9 cellular contexts compared by ENCODE assay signal in the genomic region with DNA sequence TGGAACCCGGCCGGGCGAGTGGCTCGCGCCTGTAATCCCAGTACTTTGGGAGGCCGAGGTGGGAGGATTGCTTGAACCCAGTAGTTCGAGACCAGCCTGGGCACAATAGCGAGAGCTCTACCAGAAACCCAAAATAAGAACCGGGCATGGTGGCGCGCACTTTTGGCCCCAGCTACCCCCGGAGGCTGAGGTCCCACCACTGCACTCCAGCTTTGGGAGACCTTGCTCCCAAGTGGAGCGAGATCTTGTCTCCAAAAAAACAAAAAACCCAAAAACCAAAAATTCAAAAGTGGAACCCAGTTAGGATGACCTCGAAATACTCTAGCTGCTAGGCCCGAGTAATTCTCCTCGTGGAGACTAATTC. TPM values are rescaled to one million over a fixed set of nuclear protein-coding genes. Genes with fewer than 3 reads are reported as not detected.
DNase-seq lines count a peak whose midpoint lies in the region; ATAC-seq, FAIRE-seq and TF ChIP-seq lines count a peak whose summit lies in the region.
"Had no signal": no experiment of that assay in that cellular context is flagged by ENCODE, and none has a peak within 500 bp of the region (broad histone marks: within the 10 kb centered on the region; RNA-seq: fewer than 3 reads in every experiment).

No MANE protein-coding gene starts in this region.

- H3K27ac ChIP-seq in layer of hippocampus (ENCODE audit: low read depth, low read length), result peak overlapping the region; percentile 99
- H3K27ac ChIP-seq in testis, result peak overlapping the region; percentile 97 to 100

- H3K36me3 ChIP-seq in testis (ENCODE audit: low read depth, missing control alignments), result no peaks in the 10 kb centered on the region

- TF ChIP-seq CTCF in testis (IDR thresholded peaks at IDR 0.05), result no peak

- no peak for FAIRE-seq in RCC 7860 (lab: Jason Lieb, UNC)

- TF ChIP-seq POLR2A in testis (IDR thresholded peaks at IDR 0.05), result no peak

- WGBS in testis, 2 donors, result 19 to 25% methylated on average over 9 to 16 of the region's 16 CpGs

- peaks cover 17% of the 10 kb centered on the region for H3K4me1 ChIP-seq in testis

- DNase-seq in activated CD4-positive, alpha-beta T cell treated with anti-CD3 and anti-CD28 coated beads, Interleukin-2, amount 10 ng/mL, durations not matched to agents 24 days and 14 days, result no peak
- no peak for DNase-seq in activated CD4-positive, alpha-beta T cell treated with anti-CD3 and anti-CD28 coated beads, Interleukin-2, amount 50 U/mL, for 48 hours
- DNase-seq in activated naive CD8-positive, alpha-beta T cell treated with anti-CD3 and anti-CD28 coated beads, Interleukin-2, amount 50 U/mL, for 24 hours, result no peak
- no peak for DNase-seq in testis
- no peak for DNase-seq in RCC 7860 (ENCODE audit: low spot score)
- no peak for DNase-seq in ureter (ENCODE audit: low spot score)
- DNase-seq in hypothalamus (lab: John Stamatoyannopoulos, UW), result no peak

- H3K27me3 Mint-ChIP-seq in activated CD4-positive, alpha-beta T cell treated with anti-CD3 and anti-CD28 coated beads, Interleukin-2, amount 10 ng/mL, durations not matched to agents 24 days and 14 days, result no peaks in the 10 kb centered on the region
- H3K27me3 Mint-ChIP-seq in activated naive CD8-positive, alpha-beta T cell treated with anti-CD3 and anti-CD28 coated beads, Interleukin-2, amount 50 U/mL, for 24 hours, result no peaks in the 10 kb centered on the region

- H3K9me3 Mint-ChIP-seq in activated CD4-positive, alpha-beta T cell treated with anti-CD3 and anti-CD28 coated beads, Interleukin-2, amount 10 ng/mL, durations not matched to agents 24 days and 14 days, result no peaks in the 10 kb centered on the region
- H3K9me3 Mint-ChIP-seq in activated naive CD8-positive, alpha-beta T cell treated with anti-CD3 and anti-CD28 coated beads, Interleukin-2, amount 50 U/mL, for 24 hours, result no peaks in the 10 kb centered on the region

- peaks cover 38% of the 10 kb centered on the region for H3K4me1 Mint-ChIP-seq in activated CD4-positive, alpha-beta T cell treated with anti-CD3 and anti-CD28 coated beads, Interleukin-2, amount 10 ng/mL, durations not matched to agents 24 days and 14 days
- peaks cover 31% of the 10 kb centered on the region for H3K4me1 Mint-ChIP-seq in activated naive CD8-positive, alpha-beta T cell treated with anti-CD3 and anti-CD28 coated beads, Interleukin-2, amount 50 U/mL, for 24 hours

- H3K9me3 ChIP-seq in testis, result no peaks in the 10 kb centered on the region

- H3K27me3 ChIP-seq in layer of hippocampus (ENCODE audit: control insufficient read depth, insufficient read depth, low read length) (no peaks in the 10 kb centered on the region), testis (no peaks in the 10 kb centered on the region)

- H3K4me3 ChIP-seq in testis, result peak overlapping the region; percentile 82 to 96

- intact Hi-C loops in activated CD4-positive, alpha-beta T cell treated with anti-CD3 and anti-CD28 coated beads, Interleukin-2, amount 10 ng/mL, durations not matched to agents 24 days and 14 days (cut with micrococcal nuclease), result loop anchor here (2.0 kb wide), 1 partner anchor 56 kb away; the partner anchor contains the start of gene ARG2
- intact Hi-C loops in testis (cut with DNase I; ENCODE audit: low total_unique reads), result no loop called here

- peaks cover 28% of the 10 kb centered on the region for H3K36me3 Mint-ChIP-seq in activated CD4-positive, alpha-beta T cell treated with anti-CD3 and anti-CD28 coated beads, Interleukin-2, amount 10 ng/mL, durations not matched to agents 24 days and 14 days (ENCODE audit: low read depth)
- H3K36me3 Mint-ChIP-seq in activated naive CD8-positive, alpha-beta T cell treated with anti-CD3 and anti-CD28 coated beads, Interleukin-2, amount 50 U/mL, for 24 hours (ENCODE audit: low read depth), result peaks cover 22% of the 10 kb centered on the region

- no peak for ATAC-seq in activated naive CD8-positive, alpha-beta T cell treated with anti-CD3 and anti-CD28 coated beads, Interleukin-2, amount 50 U/mL, for 24 hours

- peak overlapping the region; percentile 90 for H3K27ac Mint-ChIP-seq in activated CD4-positive, alpha-beta T cell treated with anti-CD3 and anti-CD28 coated beads, Interleukin-2, amount 10 ng/mL, durations not matched to agents 24 days and 14 days
- H3K27ac Mint-ChIP-seq in activated naive CD8-positive, alpha-beta T cell treated with anti-CD3 and anti-CD28 coated beads, Interleukin-2, amount 50 U/mL, for 24 hours, result peak overlapping the region; percentile 75

- H3K4me3 Mint-ChIP-seq in activated CD4-positive, alpha-beta T cell treated with anti-CD3 and anti-CD28 coated beads, Interleukin-2, amount 10 ng/mL, durations not matched to agents 24 days and 14 days, result peak overlapping the region; percentile 90
- H3K4me3 Mint-ChIP-seq in activated naive CD8-positive, alpha-beta T cell treated with anti-CD3 and anti-CD28 coated beads, Interleukin-2, amount 50 U/mL, for 24 hours, result peak overlapping the region; percentile 91

RNA-seq across cellular contexts. Expression of gene VTI1B, which starts 0.8 kb away (rescaled TPM):
- 75.3 and 78.5 TPM in 2 replicates for total RNA-seq in activated CD4-positive, alpha-beta T cell treated with anti-CD3 and anti-CD28 coated beads, Interleukin-2, amount 10 ng/mL, durations not matched to agents 24 days and 14 days
- total RNA-seq in testis, result 10 to 100 TPM; 65.0 to 72.7 TPM
- 143 TPM for polyA plus RNA-seq in testis (ENCODE audit: insufficient read depth, low read depth, low replicate concordance)
- total RNA-seq in ureter, result 108 TPM

RNA-seq across cellular contexts. Expression of gene RDH11, which starts 20.4 kb away (rescaled TPM):
- 66.2 and 67.7 TPM in 2 replicates for total RNA-seq in activated CD4-positive, alpha-beta T cell treated with anti-CD3 and anti-CD28 coated beads, Interleukin-2, amount 10 ng/mL, durations not matched to agents 24 days and 14 days
- total RNA-seq in testis, result 10 to 100 TPM; 82.4 to 87.5 TPM
- 63.2 TPM for polyA plus RNA-seq in testis (ENCODE audit: insufficient read depth, low read depth, low replicate concordance)
- total RNA-seq in ureter, result 62.1 TPM

RNA-seq across cellular contexts. Expression of gene RDH12, which starts 26.5 kb away (rescaled TPM):
- total RNA-seq in activated CD4-positive, alpha-beta T cell treated with anti-CD3 and anti-CD28 coated beads, Interleukin-2, amount 10 ng/mL, durations not matched to agents 24 days and 14 days, result not detected in 2 replicates
- total RNA-seq in testis (under 1 TPM; 0.37 to 0.63 TPM), ureter (0.21 TPM)
- polyA plus RNA-seq in testis (ENCODE audit: insufficient read depth, low read depth, low replicate concordance), result 0.40 TPM
- total RNA-seq: myocyte had no signal

RNA-seq across cellular contexts. Expression of gene ARG2, which starts 55.5 kb away (rescaled TPM):
- total RNA-seq in activated CD4-positive, alpha-beta T cell treated with anti-CD3 and anti-CD28 coated beads, Interleukin-2, amount 10 ng/mL, durations not matched to agents 24 days and 14 days, result 4.7 and 5.0 TPM in 2 replicates
- total RNA-seq in testis (1 to 10 TPM; 3.8 to 5.1 TPM), ureter (6.0 TPM)
- polyA plus RNA-seq in testis (ENCODE audit: insufficient read depth, low read depth, low replicate concordance), result 5.3 TPM
